9 cellular contexts compared by ENCODE assay signal in genomic region chr2:132037527-132038178, GRCh38.
DNase-seq lines count a peak whose midpoint lies in the region; ATAC-seq, FAIRE-seq and TF ChIP-seq lines count a peak whose summit lies in the region.
"Had no signal": no experiment of that assay in that cellular context is flagged by ENCODE, and none has a peak within 500 bp of the region (broad histone marks: within the 10 kb centered on the region; RNA-seq: fewer than 3 reads in every experiment).

No MANE protein-coding gene starts in this region.

- H3K4me3 ChIP-seq in BLaER1, result peak overlapping the region; percentile 68
- peak overlapping the region; percentile 64 for H3K4me3 ChIP-seq in HUES64 (ENCODE audit: low read length)
- peak overlapping the region; percentile 19 to 72 (median 55) for H3K4me3 ChIP-seq in dorsolateral prefrontal cortex
- H3K4me3 ChIP-seq in mucosa of descending colon, result no peak overlapping the region

- H3K36me3 ChIP-seq in BLaER1 (no peaks in the 10 kb centered on the region), HUES64 (ENCODE audit: insufficient read depth, low read length) (no peaks in the 10 kb centered on the region), mucosa of descending colon (ENCODE audit: low read depth) (no peaks in the 10 kb centered on the region)

- FAIRE-seq in D721Med (lab: Jason Lieb, UNC), result no peak
- FAIRE-seq: frontal cortex had no signal

- H3K27me3 ChIP-seq in BLaER1 (peaks cover 48% of the 10 kb centered on the region), HUES64 (ENCODE audit: insufficient read depth, low read length) (peaks cover 40% of the 10 kb centered on the region), dorsolateral prefrontal cortex (peaks cover 0 to 38% (median 11%) of the 10 kb centered on the region in 45 donors)

- DNase-seq in dorsolateral prefrontal cortex (peak in 7 of 10 donors; percentile 7 to 68 (median 35)), mucosa of descending colon (peak in 2 of 3 donors; percentile 1 to 37), D721Med (ENCODE audit: insufficient read length, low spot score) (no peak), HuH-7.5 (ENCODE audit: low spot score) (no peak)

- H3K9ac ChIP-seq in BLaER1 (0 out of 2 replicates have a peak overlapping the region, but pooled peaks have one; percentile 48), HUES64 (ENCODE audit: low read depth, low read length) (peak overlapping the region; percentile 63)

- ATAC-seq in mucosa of descending colon, result no peak
- no peak for ATAC-seq in HG02938 (IDR thresholded peaks at IDR 0.05; ENCODE audit: unreplicated experiment)
- ATAC-seq in HG02885 (IDR thresholded peaks at IDR 0.05; ENCODE audit: poor library complexity, unreplicated experiment), result no peak

- peaks cover 7% of the 10 kb centered on the region; the same call in 1 of the 2 replicates for H3K4me1 ChIP-seq in BLaER1
- H3K4me1 ChIP-seq in HUES64 (ENCODE audit: insufficient read depth, low read length), result no peaks in the 10 kb centered on the region
- H3K4me1 ChIP-seq in mucosa of descending colon (ENCODE audit: low read depth), result peaks cover 7% of the 10 kb centered on the region

- H3K9me3 ChIP-seq in BLaER1 (no peaks in the 10 kb centered on the region), HUES64 (ENCODE audit: insufficient read depth, low read depth, low read length) (no peaks in the 10 kb centered on the region), mucosa of descending colon (no peaks in the 10 kb centered on the region)

- intact Hi-C loops in dorsolateral prefrontal cortex (cut with DNase I) (no loop called here), mucosa of descending colon (cut with DNase I, micrococcal nuclease) (no loop called here)

- peak in 5 of 56 donors; percentile 7 to 19 (median 11) for TF ChIP-seq CTCF in dorsolateral prefrontal cortex (IDR thresholded peaks at IDR 0.05 in 54 of 56, conservative IDR thresholded peaks at IDR 0.05 in 2 of 56; ENCODE audit: low read depth in 1 of 56, partially characterized antibody in 56 of 56)
- TF ChIP-seq CTCF in mucosa of descending colon (IDR thresholded peaks at IDR 0.05), result no peak
- no peak for TF ChIP-seq CTCF in D721Med (IDR thresholded peaks at IDR 0.05; ENCODE audit: insufficient read depth, missing control alignments)

- peak overlapping the region; percentile 93 for H3K4me2 ChIP-seq in BLaER1

- WGBS in HUES64, result 6% methylated on average over 44 of the region's 53 CpGs

- no peak overlapping the region for H3K27ac ChIP-seq in BLaER1
- H3K27ac ChIP-seq in HUES64 (ENCODE audit: low read depth, low read length), result no peak overlapping the region
- H3K27ac ChIP-seq in dorsolateral prefrontal cortex, result peak overlapping the region in 4 of 59 donors; percentile 6 to 28 (median 24)

- H4K20me1 ChIP-seq in BLaER1, result peaks cover 4% of the 10 kb centered on the region; the same call in 1 of the 2 replicates

Comparison
In these comparisons a context has a peak if more than half of its experiments do, and no peak if none do; other contexts are left out.
1. DNase-seq: peak in dorsolateral prefrontal cortex (7 of 10) and mucosa of descending colon (2 of 3); none in D721Med (single experiment) and HuH-7.5 (single experiment).